24 cellular contexts compared by ENCODE assay signal in genomic region chr4:858831-859451, GRCh38. TPM values are rescaled to one million over a fixed set of nuclear protein-coding genes. Genes with fewer than 3 reads are reported as not detected.
"Had no signal": no experiment of that assay in that cellular context is flagged by ENCODE, and none has a peak within 500 bp of the region (broad histone marks: within the 10 kb centered on the region; RNA-seq: fewer than 3 reads in every experiment).

No MANE protein-coding gene starts in this region.

- H3K27ac ChIP-seq: breast epithelium, foreskin keratinocyte, parathyroid adenoma, right lobe of liver, skin epidermis, vagina had no signal

- H3K36me3 ChIP-seq: breast epithelium had no signal

- ATAC-seq: activated CD8-positive, alpha-beta T cell treated with anti-CD3 and anti-CD28 coated beads, Interleukin-2, amount 10 ng/mL, durations not matched to agents 7 days and 5 days; foreskin keratinocyte; mucosa of descending colon; stimulated activated memory B cell treated with anti-CD40 and anti-IgM and Interleukin-4, amounts not matched to agents 10 μg/mL and 1 μg/mL and 100 μg/mL, for 72 hours; T-cell had no signal

- H3K4me3 Mint-ChIP-seq: activated CD8-positive, alpha-beta T cell treated with anti-CD3 and anti-CD28 coated beads, Interleukin-2, amount 10 ng/mL, durations not matched to agents 7 days and 5 days; activated naive CD8-positive, alpha-beta T cell treated with anti-CD3 and anti-CD28 coated beads for 36 hours; endodermal cell; nephron progenitor cell; stimulated activated memory B cell treated with anti-CD40 and anti-IgM and Interleukin-4, amounts not matched to agents 10 μg/mL and 1 μg/mL and 100 μg/mL, for 72 hours; T-cell had no signal

- H3K27me3 Mint-ChIP-seq: activated naive CD8-positive, alpha-beta T cell treated with anti-CD3 and anti-CD28 coated beads for 36 hours; stimulated activated memory B cell treated with anti-CD40 and anti-IgM and Interleukin-4, amounts not matched to agents 10 μg/mL and 1 μg/mL and 100 μg/mL, for 72 hours; T-cell had no signal

- H3K27me3 ChIP-seq: breast epithelium, foreskin keratinocyte, right lobe of liver, vagina had no signal

- H3K9me3 ChIP-seq: mucosa of descending colon, right lobe of liver, vagina had no signal

- H3K27ac Mint-ChIP-seq: activated CD8-positive, alpha-beta T cell treated with anti-CD3 and anti-CD28 coated beads, Interleukin-2, amount 10 ng/mL, durations not matched to agents 7 days and 5 days; activated naive CD8-positive, alpha-beta T cell treated with anti-CD3 and anti-CD28 coated beads for 36 hours; endodermal cell; stimulated activated memory B cell treated with anti-CD40 and anti-IgM and Interleukin-4, amounts not matched to agents 10 μg/mL and 1 μg/mL and 100 μg/mL, for 72 hours; T-cell had no signal

- H3K4me1 Mint-ChIP-seq: endodermal cell had no signal

- H3K79me2 ChIP-seq: parathyroid adenoma had no signal

- H3K4me1 ChIP-seq: breast epithelium, foreskin keratinocyte, parathyroid adenoma, right lobe of liver, vagina had no signal

- DNase-seq: activated CD4-positive, alpha-beta T cell treated with anti-CD3 and anti-CD28 coated beads for 1 hour; activated CD4-positive, alpha-beta T cell treated with anti-CD3 and anti-CD28 coated beads, Interleukin-2, amount 50 U/mL, for 1 hour; activated CD8-positive, alpha-beta T cell treated with anti-CD3 and anti-CD28 coated beads, Interleukin-2, amount 10 ng/mL, durations not matched to agents 7 days and 5 days; activated naive CD8-positive, alpha-beta T cell treated with anti-CD3 and anti-CD28 coated beads for 36 hours; activated T-cell treated with anti-CD3 and anti-CD28 coated beads, Interleukin-2, amount 50 U/mL, for 1 hour; cerebellar nuclear complex; cortex of kidney; endodermal cell; foreskin keratinocyte; immature natural killer cell; kidney glomerular epithelial cell; mesenchymal stem cell; nephron progenitor cell; stimulated activated CD4-positive, alpha-beta T cell treated with anti-CD3 and anti-CD28 coated beads, Interleukin-2, amount 100 ng/mL, for 24 hours; T-cell; trophoblast cell had no signal

- H3K4me3 ChIP-seq: breast epithelium, mucosa of descending colon, right lobe of liver, skin epidermis, vagina had no signal

- H2AFZ ChIP-seq: parathyroid adenoma had no signal

- H3K9me3 Mint-ChIP-seq: endodermal cell, nephron progenitor cell, T-cell had no signal

RNA-seq across cellular contexts. Expression of gene CPLX1, which starts 33.0 kb away (rescaled TPM):
- total RNA-seq: glomerular endothelial cell had no signal
- polyA plus RNA-seq: immature natural killer cell had no signal
